In genomic region chr9:102832814-102833213, GRCh38 we compare ENCODE assay signal across 28 cellular contexts.
"Had no signal": no experiment of that assay in that cellular context is flagged by ENCODE, and none has a peak within 500 bp of the region (broad histone marks: within the 10 kb centered on the region; RNA-seq: fewer than 3 reads in every experiment).

No MANE protein-coding gene starts in this region.

- H3K4me3 Mint-ChIP-seq: activated CD4-positive, alpha-beta T cell treated with anti-CD3 and anti-CD28 coated beads, Interleukin-2, amount 10 ng/mL, durations not matched to agents 24 days and 14 days; activated naive CD8-positive, alpha-beta T cell treated with anti-CD3 and anti-CD28 coated beads for 36 hours; activated T-cell treated with anti-CD3 and anti-CD28 coated beads, Interleukin-2, amount 50 U/mL, for 4 hours; activated T-helper 1 cell treated with anti-CD3 and anti-CD28 coated beads, Interleukin-12 subunit alpha, Interleukin-12 subunit beta, Interleukin-2, Interleukin-4 antibody, amounts not matched to agents 30 ng/mL and 10 ng/mL and 1 ng/mL, durations not matched to agents 14 hours and 24 hours and 36 hours had no signal

- H3K4me1 Mint-ChIP-seq: activated CD4-positive, alpha-beta T cell treated with anti-CD3 and anti-CD28 coated beads, Interleukin-2, amount 10 ng/mL, durations not matched to agents 24 days and 14 days; activated naive CD8-positive, alpha-beta T cell treated with anti-CD3 and anti-CD28 coated beads for 36 hours had no signal

- H3K27ac Mint-ChIP-seq: activated CD4-positive, alpha-beta T cell treated with anti-CD3 and anti-CD28 coated beads, Interleukin-2, amount 10 ng/mL, durations not matched to agents 24 days and 14 days; activated naive CD8-positive, alpha-beta T cell treated with anti-CD3 and anti-CD28 coated beads for 36 hours; activated T-helper 1 cell treated with anti-CD3 and anti-CD28 coated beads, Interleukin-12 subunit alpha, Interleukin-12 subunit beta, Interleukin-2, Interleukin-4 antibody, amounts not matched to agents 30 ng/mL and 10 ng/mL and 1 ng/mL, durations not matched to agents 14 hours and 24 hours and 36 hours had no signal

- DNase-seq: activated CD4-positive, alpha-beta T cell treated with anti-CD3 and anti-CD28 coated beads, Interleukin-2, amount 10 ng/mL, durations not matched to agents 24 days and 14 days; activated CD4-positive, alpha-beta T cell treated with anti-CD3 and anti-CD28 coated beads, Interleukin-2, amount 50 U/mL, for 4 hours; activated CD8-positive, alpha-beta memory T cell treated with anti-CD3 and anti-CD28 coated beads, Interleukin-2, amount 50 U/mL, for 4 hours; activated effector memory CD4-positive, alpha-beta T cell treated with Interleukin-2 at 50 U/mL for 16 hours; activated naive CD4-positive, alpha-beta T cell treated with anti-CD3 and anti-CD28 coated beads, Interleukin-2, amount 50 U/mL, for 16 hours; activated naive CD8-positive, alpha-beta T cell treated with anti-CD3 and anti-CD28 coated beads for 36 hours; activated T-cell treated with anti-CD3 and anti-CD28 coated beads for 4 hours; activated T-cell treated with anti-CD3 and anti-CD28 coated beads, Interleukin-2, amount 50 U/mL, for 4 hours; amniotic stem cell; aorta; brain microvascular endothelial cell; central memory CD4-positive, alpha-beta T cell; Kasumi-1; KG1; NCI-H1092 treated with DMSO at 0.1 percent for 48 hours; NCI-H187; NCI-H2029 treated with DMSO at 0.1 percent for 48 hours; NCI-H2107; NCI-H2171; NCI-H2227 treated with DMSO at 0.1 percent for 48 hours; NCI-H446; NCI-H526 treated with DMSO at 0.1 percent for 48 hours; PC-3; Peyer's patch; RPMI8226; SHP77 treated with DMSO at 0.1 percent for 48 hours; T1000 had no signal

- H3K36me3 Mint-ChIP-seq: activated naive CD8-positive, alpha-beta T cell treated with anti-CD3 and anti-CD28 coated beads for 36 hours had no signal

- H3K27me3 Mint-ChIP-seq: activated CD4-positive, alpha-beta T cell treated with anti-CD3 and anti-CD28 coated beads, Interleukin-2, amount 10 ng/mL, durations not matched to agents 24 days and 14 days; activated naive CD8-positive, alpha-beta T cell treated with anti-CD3 and anti-CD28 coated beads for 36 hours had no signal

- ATAC-seq: activated T-cell treated with anti-CD3 and anti-CD28 coated beads, Interleukin-2, amount 50 U/mL, for 4 hours; PC-3 had no signal

- H3K9me3 Mint-ChIP-seq: activated CD4-positive, alpha-beta T cell treated with anti-CD3 and anti-CD28 coated beads, Interleukin-2, amount 10 ng/mL, durations not matched to agents 24 days and 14 days; activated naive CD8-positive, alpha-beta T cell treated with anti-CD3 and anti-CD28 coated beads for 36 hours; activated T-cell treated with anti-CD3 and anti-CD28 coated beads, Interleukin-2, amount 50 U/mL, for 4 hours; activated T-helper 1 cell treated with anti-CD3 and anti-CD28 coated beads, Interleukin-12 subunit alpha, Interleukin-12 subunit beta, Interleukin-2, Interleukin-4 antibody, amounts not matched to agents 30 ng/mL and 10 ng/mL and 1 ng/mL, durations not matched to agents 14 hours and 24 hours and 36 hours had no signal
